Comparison of ENCODE assay signal across 8 cellular contexts in the genomic region with DNA sequence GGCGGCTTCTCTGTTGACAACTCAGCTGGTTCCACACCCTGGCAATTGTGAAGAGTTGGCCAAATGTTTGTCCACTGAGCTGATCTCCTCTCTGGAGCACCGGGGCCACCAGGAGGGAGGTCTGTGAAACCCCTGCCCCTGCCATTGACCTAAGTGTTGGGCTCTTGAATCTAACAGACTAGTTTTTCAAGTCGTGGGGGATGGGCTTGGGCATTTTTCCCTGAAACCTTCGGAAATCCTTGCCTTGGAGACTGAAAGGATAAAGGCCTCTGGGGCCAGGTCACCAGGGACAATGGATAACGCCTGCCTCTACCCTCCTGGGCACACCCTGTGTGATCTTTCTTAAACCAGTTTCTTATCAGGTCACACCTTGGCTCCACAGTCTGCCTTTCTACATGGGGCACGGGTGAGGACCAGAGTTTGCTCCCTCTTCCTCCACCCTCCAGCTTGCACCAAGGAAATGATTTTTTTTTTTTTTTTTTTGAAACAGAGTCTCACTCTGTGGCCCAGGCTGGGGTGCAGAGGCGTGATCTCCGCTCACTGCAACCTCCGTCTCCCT. TPM values are rescaled to one million over a fixed set of nuclear protein-coding genes. Genes with fewer than 3 reads are reported as not detected.
DNase-seq lines count a peak whose midpoint lies in the region; ATAC-seq and TF ChIP-seq lines count a peak whose summit lies in the region.

No MANE protein-coding gene starts in this region.

- DNase-seq in BE2C (no peak), Karpas-422 (no peak), AG20443 (ENCODE audit: low spot score) (no peak)
- DNase-seq in natural killer cell treated with Interleukin-12 subunit alpha and Interleukin-12 subunit beta and Interleukin-15 and Interleukin-18, amount 100 ng/mL, for 72 hours (ENCODE audit: low spot score), result no peak
- DNase-seq in stimulated activated CD4-positive, alpha-beta T cell treated with anti-CD3 and anti-CD28 coated beads, Interleukin-1b, Interleukin-23, amount 100 ng/mL, for 48 hours, result no peak

- peak overlapping the region; percentile 100 for H3K4me3 Mint-ChIP-seq in natural killer cell treated with Interleukin-12 subunit alpha and Interleukin-12 subunit beta and Interleukin-15 and Interleukin-18, amount 100 ng/mL, for 72 hours

- H3K9ac ChIP-seq in Karpas-422 (ENCODE audit: low read length) (peak overlapping the region; percentile 98), duodenal mucosa (ENCODE audit: low read depth in 1 of 2, low read length in 2 of 2) (peak overlapping the region; percentile 84)

- no peaks in the 10 kb centered on the region for H3K9me3 Mint-ChIP-seq in natural killer cell treated with Interleukin-12 subunit alpha and Interleukin-12 subunit beta and Interleukin-15 and Interleukin-18, amount 100 ng/mL, for 72 hours

- H3K27ac Mint-ChIP-seq in natural killer cell treated with Interleukin-12 subunit alpha and Interleukin-12 subunit beta and Interleukin-15 and Interleukin-18, amount 100 ng/mL, for 72 hours, result peak overlapping the region; percentile 98 to 99

- H3K4me3 ChIP-seq in BE2C (ENCODE audit: low read depth, low read length), result peak overlapping the region; percentile 100
- peak overlapping the region; percentile 94 for H3K4me3 ChIP-seq in Karpas-422 (ENCODE audit: low read length)
- H3K4me3 ChIP-seq in duodenal mucosa (ENCODE audit: low read depth in 1 of 2, low read length in 2 of 2), result peak overlapping the region; percentile 75 to 87

- peaks cover 14% of the 10 kb centered on the region for H4K20me1 ChIP-seq in Karpas-422 (ENCODE audit: insufficient read depth, low read depth, low read length)

- H3K4me1 ChIP-seq in BE2C (peaks cover 4% of the 10 kb centered on the region), Karpas-422 (ENCODE audit: low read length) (peaks cover 38% of the 10 kb centered on the region), duodenal mucosa (ENCODE audit: control insufficient read depth in 1 of 2, insufficient read depth in 2 of 2, low read length in 2 of 2) (peaks cover 32 to 40% of the 10 kb centered on the region in 2 donors)

- H3K9me2 ChIP-seq in Karpas-422 (replicated peaks; ENCODE audit: insufficient read depth, low read length), result no peaks in the 10 kb centered on the region

- no peaks in the 10 kb centered on the region for H3K27me3 Mint-ChIP-seq in natural killer cell treated with Interleukin-12 subunit alpha and Interleukin-12 subunit beta and Interleukin-15 and Interleukin-18, amount 100 ng/mL, for 72 hours

- peak overlapping the region; percentile 91 for H3K4me2 ChIP-seq in Karpas-422 (ENCODE audit: low read depth, low read length, poor library complexity, severe bottlenecking)

- H3K27me3 ChIP-seq in BE2C (no peaks in the 10 kb centered on the region), Karpas-422 (ENCODE audit: low read length) (no peaks in the 10 kb centered on the region), duodenal mucosa (ENCODE audit: control insufficient read depth in 1 of 2, insufficient read depth in 2 of 2, low read length in 2 of 2) (no peaks in the 10 kb centered on the region)

- peaks cover 77% of the 10 kb centered on the region for H3K79me2 ChIP-seq in Karpas-422 (ENCODE audit: low read length)

- H2AFZ ChIP-seq in Karpas-422 (ENCODE audit: low read length), result no peak overlapping the region

- peaks cover 22% of the 10 kb centered on the region for H3K36me3 ChIP-seq in BE2C
- peaks cover 23% of the 10 kb centered on the region for H3K36me3 ChIP-seq in Karpas-422 (ENCODE audit: insufficient read depth, low read length)
- peaks cover 7 to 11% of the 10 kb centered on the region in 2 donors for H3K36me3 ChIP-seq in duodenal mucosa (ENCODE audit: control insufficient read depth in 1 of 2, insufficient read depth in 2 of 2, low read length in 2 of 2)

- no peak for ATAC-seq in natural killer cell treated with Interleukin-12 subunit alpha and Interleukin-12 subunit beta and Interleukin-15 and Interleukin-18, amount 100 ng/mL, for 72 hours
- no peak for ATAC-seq in GM21390 (IDR thresholded peaks at IDR 0.05; ENCODE audit: unreplicated experiment)
- no peak for ATAC-seq in HG02623 (IDR thresholded peaks at IDR 0.05; ENCODE audit: unreplicated experiment)

- peaks cover 33 to 39% of the 10 kb centered on the region in 2 donors for H3K4me1 Mint-ChIP-seq in natural killer cell treated with Interleukin-12 subunit alpha and Interleukin-12 subunit beta and Interleukin-15 and Interleukin-18, amount 100 ng/mL, for 72 hours (ENCODE audit: low read depth in 2 of 2)

- TF ChIP-seq CTCF in BE2C (IDR thresholded peaks at IDR 0.05; ENCODE audit: low read depth, low read length), result no peak

- H3K27ac ChIP-seq in Karpas-422 (ENCODE audit: low read length) (peak overlapping the region; percentile 96), duodenal mucosa (ENCODE audit: low read depth, low read length) (peak overlapping the region; percentile 67)

- H3K9me3 ChIP-seq in BE2C (no peaks in the 10 kb centered on the region), Karpas-422 (ENCODE audit: low read length) (no peaks in the 10 kb centered on the region), duodenal mucosa (ENCODE audit: control insufficient read depth in 1 of 2, low read length in 2 of 2) (no peaks in the 10 kb centered on the region)

- peaks cover 11% of the 10 kb centered on the region for H3K36me3 Mint-ChIP-seq in natural killer cell treated with Interleukin-12 subunit alpha and Interleukin-12 subunit beta and Interleukin-15 and Interleukin-18, amount 100 ng/mL, for 72 hours

RNA-seq across cellular contexts. Expression of a gene that starts 0.9 kb away (rescaled TPM):
- polyA plus RNA-seq in BE2C (2012; ENCODE audit: insufficient read depth, insufficient read length, low read depth), result 67.8 TPM
- 85.2 and 91.1 TPM in 2 replicates for total RNA-seq in Karpas-422 (2014; rRNA removed; shearing (Covaris generic); ENCODE audit: low replicate concordance)
- 10 to 100 TPM; 59.0 TPM for total RNA-seq in natural killer cell treated with Interleukin-12 subunit alpha and Interleukin-12 subunit beta and Interleukin-15 and Interleukin-18, amount 100 ng/mL, for 72 hours

RNA-seq across cellular contexts. Expression of a gene that starts 3.7 kb away (rescaled TPM):
- polyA plus RNA-seq in BE2C (2012; ENCODE audit: insufficient read depth, insufficient read length, low read depth), result 4.9 TPM
- total RNA-seq in Karpas-422 (2014; rRNA removed; shearing (Covaris generic); ENCODE audit: low replicate concordance), result 3.9 and 4.7 TPM in 2 replicates
- total RNA-seq in natural killer cell treated with Interleukin-12 subunit alpha and Interleukin-12 subunit beta and Interleukin-15 and Interleukin-18, amount 100 ng/mL, for 72 hours, result 1 to 10 TPM; 5.0 to 5.5 TPM

RNA-seq across cellular contexts. Expression of a gene that starts 13.0 kb away (rescaled TPM):
- 59.0 TPM for polyA plus RNA-seq in BE2C (2012; ENCODE audit: insufficient read depth, insufficient read length, low read depth)
- 8.0 and 21.0 TPM in 2 replicates for total RNA-seq in Karpas-422 (2014; rRNA removed; shearing (Covaris generic); ENCODE audit: low replicate concordance)
- total RNA-seq in natural killer cell treated with Interleukin-12 subunit alpha and Interleukin-12 subunit beta and Interleukin-15 and Interleukin-18, amount 100 ng/mL, for 72 hours, result 10 to 100 TPM; 18.1 to 36.3 TPM

RNA-seq across cellular contexts. Expression of a gene that starts 41.1 kb away (rescaled TPM):
- 134 TPM for polyA plus RNA-seq in BE2C (2012; ENCODE audit: insufficient read depth, insufficient read length, low read depth)
- 22.7 and 41.9 TPM in 2 replicates for total RNA-seq in Karpas-422 (2014; rRNA removed; shearing (Covaris generic); ENCODE audit: low replicate concordance)
- total RNA-seq in natural killer cell treated with Interleukin-12 subunit alpha and Interleukin-12 subunit beta and Interleukin-15 and Interleukin-18, amount 100 ng/mL, for 72 hours, result 100 to 1,000 TPM in 1 of 2 donors, 10 to 100 TPM in 1; 84.1 to 147 TPM
